In genomic region chr1:231240883-231241735, GRCh38 we compare ENCODE assay signal across 8 cellular contexts. TPM values are rescaled to one million over a fixed set of nuclear protein-coding genes. Genes with fewer than 3 reads are reported as not detected.
A peak's percentile ranks its signal among the peaks of the same experiment; 100 is the strongest.
DNase-seq lines count a peak whose midpoint lies in the region; ATAC-seq and TF ChIP-seq lines count a peak whose summit lies in the region.

Gene GNPAT, plus strand, starts transcription at chr1:231241212. Its CDS starts 167 bp downstream, at chr1:231241379.

- H3K36me3 ChIP-seq in parathyroid adenoma (ENCODE audit: control insufficient read depth, insufficient read depth, low read length) (no peaks in the 10 kb centered on the region), tibial artery (peaks cover 13 to 27% (median 24%) of the 10 kb centered on the region in 3 donors)

- no peak for TF ChIP-seq CTCF in GM10266 (IDR thresholded peaks at IDR 0.05; ENCODE audit: control insufficient read depth, insufficient read depth, low read depth, missing control alignments)
- TF ChIP-seq CTCF in parathyroid adenoma (IDR thresholded peaks at IDR 0.05), result no peak
- TF ChIP-seq CTCF in tibial artery (IDR thresholded peaks at IDR 0.05), result no peak

- H3K4me2 ChIP-seq in parathyroid adenoma (ENCODE audit: low read length), result peak within 1 kb of the TSS; percentile 66

- ATAC-seq in HG02571 (IDR thresholded peaks at IDR 0.05; ENCODE audit: unreplicated experiment), result peak; percentile 95
- ATAC-seq in Right ventricle myocardium superior (ENCODE audit: poor library complexity), result peak; percentile 98

- H3K79me2 ChIP-seq in parathyroid adenoma, result peaks cover 13% of the 10 kb centered on the region

- H3K27ac ChIP-seq in parathyroid adenoma (peak within 1 kb of the TSS; percentile 43), tibial artery (peak within 1 kb of the TSS; percentile 74 to 91)

- H3K9ac ChIP-seq in parathyroid adenoma, result no peak within 1 kb of the TSS

- DNase-seq in GM10266 (ENCODE audit: extremely low spot score), result peak; percentile 88
- DNase-seq in NCI-H1092 (lab: John Stamatoyannopoulos, UW), result peak; percentile 82
- peak; percentile 5 to 58 for DNase-seq in SW 1271 (lab: John Stamatoyannopoulos, UW)
- DNase-seq in activated naive CD8-positive, alpha-beta T cell treated with anti-CD3 and anti-CD28 coated beads, Interleukin-2, amount 50 U/mL, for 16 hours (ENCODE audit: low read depth, low spot score), result peak; percentile 74
- peak; percentile 95 for DNase-seq in Right ventricle myocardium superior
- peak; percentile 87 to 91 for DNase-seq in tibial artery

- intact Hi-C loops in Right ventricle myocardium superior (cut with DNase I) (no loop called here), tibial artery (cut with DNase I; ENCODE audit: low total_unique reads) (no loop called here)

- no peaks in the 10 kb centered on the region for H3K9me3 ChIP-seq in parathyroid adenoma (ENCODE audit: control insufficient read depth, low read length)
- no peaks in the 10 kb centered on the region for H3K9me3 ChIP-seq in tibial artery

- H3K4me1 ChIP-seq in parathyroid adenoma, result peaks cover 4% of the 10 kb centered on the region
- peaks cover 0 to 43% (median 35%) of the 10 kb centered on the region in 4 donors for H3K4me1 ChIP-seq in tibial artery

- peak within 1 kb of the TSS; percentile 62 for H2AFZ ChIP-seq in parathyroid adenoma

- H3K27me3 ChIP-seq in parathyroid adenoma (ENCODE audit: control insufficient read depth, insufficient read depth, low read length) (no peaks in the 10 kb centered on the region), tibial artery (no peaks in the 10 kb centered on the region)

- H3K4me3 ChIP-seq in parathyroid adenoma (ENCODE audit: low read depth, low read length) (peak within 1 kb of the TSS; percentile 76), tibial artery (peak within 1 kb of the TSS; percentile 82 to 85)

RNA-seq across cellular contexts. Expression of gene GNPAT, which starts in this region (rescaled TPM):
- 61.0 TPM for total RNA-seq in Right ventricle myocardium superior

Comparison
In these comparisons a context has a peak if more than half of its experiments do, and no peak if none do; other contexts are left out.
1. Peak in every context shown above with its lines: DNase-seq, ATAC-seq, H3K4me3 ChIP-seq and H3K27ac ChIP-seq.
2. DNase-seq: peak in every context shown above with its lines; median percentile 95 in Right ventricle myocardium superior; 89 in tibial artery; 88 in GM10266; 82 in NCI-H1092; 74 in activated naive CD8-positive, alpha-beta T cell treated with anti-CD3 and anti-CD28 coated beads, Interleukin-2, amount 50 U/mL, for 16 hours; 32 in SW 1271.